In genomic region chr12:3901116-3901515, GRCh38 we compare ENCODE assay signal across 26 cellular contexts. TPM values are rescaled to one million over a fixed set of nuclear protein-coding genes. Genes with fewer than 3 reads are reported as not detected.
DNase-seq lines count a peak whose midpoint lies in the region; ATAC-seq and TF ChIP-seq lines count a peak whose summit lies in the region.
"Had no signal": no experiment of that assay in that cellular context is flagged by ENCODE, and none has a peak within 500 bp of the region (broad histone marks: within the 10 kb centered on the region; RNA-seq: fewer than 3 reads in every experiment).

No MANE protein-coding gene starts in this region.

- H3K4me2 ChIP-seq in GM23338 (no peak overlapping the region), OCI-LY3 (ENCODE audit: low read length) (no peak overlapping the region)
- H3K4me2 ChIP-seq: BLaER1, KMS-11 had no signal

- H3K9me3 Mint-ChIP-seq in GM23338, result no peaks in the 10 kb centered on the region
- H3K9me3 Mint-ChIP-seq in glutamatergic neuron (ENCODE audit: unreplicated experiment), result no peaks in the 10 kb centered on the region
- no peaks in the 10 kb centered on the region for H3K9me3 Mint-ChIP-seq in type B pancreatic cell
- H3K9me3 Mint-ChIP-seq: CD4-positive, alpha-beta memory T cell had no signal

- H3K9ac ChIP-seq in OCI-LY3 (ENCODE audit: low read length), result no peak overlapping the region
- H3K9ac ChIP-seq: BLaER1, KMS-11 had no signal

- H3K36me3 ChIP-seq in GM23338 (ENCODE audit: insufficient read depth) (no peaks in the 10 kb centered on the region), OCI-LY3 (replicated peaks; ENCODE audit: low read depth, low read length) (no peaks in the 10 kb centered on the region), aorta (ENCODE audit: control insufficient read depth in 1 of 2, insufficient read depth in 2 of 2, low read length in 1 of 2) (no peaks in the 10 kb centered on the region)
- H3K36me3 ChIP-seq: BLaER1 had no signal

- ATAC-seq in GM23338, result no peak
- no peak for ATAC-seq in aorta (ENCODE audit: low FRiP score)
- no peak for ATAC-seq in HG02678 (IDR thresholded peaks at IDR 0.05; ENCODE audit: unreplicated experiment)
- no peak for ATAC-seq in HG03565 (IDR thresholded peaks at IDR 0.05; ENCODE audit: unreplicated experiment)
- ATAC-seq: GM12878 had no signal

- H3K4me3 ChIP-seq in GM23338 (no peak overlapping the region), OCI-LY3 (ENCODE audit: low read length) (no peak overlapping the region), aorta (ENCODE audit: low read length in 2 of 2) (no peak overlapping the region)
- H3K4me3 ChIP-seq: BLaER1, GM12878, SK-N-MC had no signal

- H3K27me3 Mint-ChIP-seq in GM23338 (ENCODE audit: insufficient read depth, low read depth, poor library complexity) (peaks cover 3% of the 10 kb centered on the region), glutamatergic neuron (ENCODE audit: unreplicated experiment) (no peaks in the 10 kb centered on the region), type B pancreatic cell (peaks cover 6% of the 10 kb centered on the region)
- H3K27me3 Mint-ChIP-seq: CD4-positive, alpha-beta memory T cell had no signal

- no peaks in the 10 kb centered on the region for H3K4me1 Mint-ChIP-seq in GM23338
- H3K4me1 Mint-ChIP-seq in glutamatergic neuron (ENCODE audit: low read depth, unreplicated experiment), result peaks cover 14% of the 10 kb centered on the region
- peaks cover 11% of the 10 kb centered on the region for H3K4me1 Mint-ChIP-seq in type B pancreatic cell (ENCODE audit: unreplicated experiment)

- H4K20me1 ChIP-seq in GM23338 (replicated peaks; ENCODE audit: insufficient read depth) (no peaks in the 10 kb centered on the region), OCI-LY3 (ENCODE audit: insufficient read depth, low read length) (no peaks in the 10 kb centered on the region)
- H4K20me1 ChIP-seq: BLaER1 had no signal

- TF ChIP-seq CTCF in GM23338 (conservative IDR thresholded peaks at IDR 0.05; ENCODE audit: low read depth in 2 of 2), result peak; percentile 21 to 76; a peak in 2 of 4 replicates
- peak; percentile 33; the same call in 1 of the 2 replicates for TF ChIP-seq CTCF in OCI-LY3 (IDR thresholded peaks at IDR 0.05; ENCODE audit: low read depth, low read length)
- TF ChIP-seq CTCF in glutamatergic neuron (IDR thresholded peaks at IDR 0.05; ENCODE audit: partially characterized antibody, unreplicated experiment), result peak; percentile 26
- TF ChIP-seq CTCF in type B pancreatic cell (conservative IDR thresholded peaks at IDR 0.05), result peak; percentile 64

- no peak overlapping the region for H3K27ac Mint-ChIP-seq in GM23338
- H3K27ac Mint-ChIP-seq in glutamatergic neuron (ENCODE audit: unreplicated experiment), result no peak overlapping the region
- H3K27ac Mint-ChIP-seq in type B pancreatic cell, result no peak overlapping the region

- H2AFZ ChIP-seq in GM23338, result no peak overlapping the region
- no peak overlapping the region for H2AFZ ChIP-seq in OCI-LY3 (ENCODE audit: low read depth, low read length)

- H3K79me2 ChIP-seq in GM23338 (replicated peaks; ENCODE audit: insufficient read depth) (no peaks in the 10 kb centered on the region), OCI-LY3 (ENCODE audit: low read length) (no peaks in the 10 kb centered on the region)

- H3K27ac ChIP-seq in GM23338 (ENCODE audit: low read depth) (no peak overlapping the region), OCI-LY3 (ENCODE audit: low read length) (no peak overlapping the region), aorta (ENCODE audit: low read depth in 1 of 2, low read length in 2 of 2) (no peak overlapping the region)
- H3K27ac ChIP-seq: BLaER1, KMS-11, RWPE1, SK-N-MC had no signal

- H3K4me3 Mint-ChIP-seq in GM23338, result no peak overlapping the region
- no peak overlapping the region for H3K4me3 Mint-ChIP-seq in glutamatergic neuron (ENCODE audit: unreplicated experiment)
- no peak overlapping the region for H3K4me3 Mint-ChIP-seq in type B pancreatic cell

- DNase-seq in GM23338 (ENCODE audit: low spot score) (no peak), glutamatergic neuron (no peak), type B pancreatic cell (ENCODE audit: extremely low spot score, unreplicated experiment) (no peak), aorta (no peak)
- DNase-seq: Caco-2; CD4-positive, alpha-beta memory T cell; DMS 273 treated with DMSO at 0.1 percent for 48 hours; DMS79 treated with DMSO at 0.1 percent for 48 hours; HCEC 1CT; IMR-90; NCI-H1417; NCI-H1694 treated with DMSO at 0.1 percent for 48 hours; NCI-H2081 treated with DMSO at 0.1 percent for 48 hours; NCI-H2171 treated with DMSO at 0.1 percent for 48 hours; NCI-H446 treated with DMSO at 0.1 percent for 48 hours; NCI-H526 treated with DMSO at 0.1 percent for 48 hours; SHP77 treated with DMSO at 0.1 percent for 48 hours; SW 1271 had no signal

- H3K9me2 ChIP-seq in GM23338 (ENCODE audit: insufficient read depth), result 0 out of 2 replicates have a peak, but pooled peaks cover 3% of the 10 kb centered on the region

- no peaks in the 10 kb centered on the region for H3F3A ChIP-seq in GM23338 (replicated peaks; ENCODE audit: low read depth)

- H3K36me3 Mint-ChIP-seq in GM23338 (ENCODE audit: low read depth) (no peaks in the 10 kb centered on the region), glutamatergic neuron (ENCODE audit: unreplicated experiment) (no peaks in the 10 kb centered on the region), type B pancreatic cell (no peaks in the 10 kb centered on the region)
- H3K36me3 Mint-ChIP-seq: CD4-positive, alpha-beta memory T cell had no signal

- H3K4me1 ChIP-seq in GM23338 (ENCODE audit: insufficient read depth) (no peaks in the 10 kb centered on the region), OCI-LY3 (ENCODE audit: low read length) (no peaks in the 10 kb centered on the region), aorta (ENCODE audit: control insufficient read depth in 1 of 2, insufficient read depth in 2 of 2, low read length in 2 of 2) (no peaks in the 10 kb centered on the region)

- H3K27me3 ChIP-seq in GM23338 (ENCODE audit: insufficient read depth) (no peaks in the 10 kb centered on the region), OCI-LY3 (ENCODE audit: low read depth, low read length) (peaks cover 46% of the 10 kb centered on the region), aorta (ENCODE audit: control insufficient read depth in 1 of 2, insufficient read depth in 2 of 2, low read length in 1 of 2) (peaks cover 0 to 3% of the 10 kb centered on the region in 2 donors)
- H3K27me3 ChIP-seq: BLaER1 had no signal

- H3K9me3 ChIP-seq in OCI-LY3 (ENCODE audit: insufficient read depth, low read length), result no peaks in the 10 kb centered on the region
- H3K9me3 ChIP-seq in aorta (ENCODE audit: control insufficient read depth, low read length), result no peaks in the 10 kb centered on the region
- H3K9me3 ChIP-seq: BLaER1, Caco-2 had no signal

- intact Hi-C loops in aorta (cut with DNase I), result no loop called here

TF ChIP-seq in GM23338, 12 proteins besides CTCF, POLR2A, EP300 and RAD21:
- no peak for TF ChIP-seq NANOG (IDR thresholded peaks at IDR 0.05; ENCODE audit: borderline replicate concordance)
TF ChIP-seq in GM23338: peak in this region for 0.

RNA-seq across cellular contexts. Expression of gene PARP11, which starts 27.9 kb away (rescaled TPM):
- 10.8 and 11.5 TPM in 2 replicates for total RNA-seq in GM23338 (2014; rRNA removed; shearing (Covaris generic))
- 3.4 and 4.8 TPM in 2 replicates for polyA plus RNA-seq in GM23338 (2016; fragmentation: Nextera tagmentation; extraction: Ambion mirVana)
- total RNA-seq in glutamatergic neuron (ENCODE audit: unreplicated experiment), result 19.0 TPM
- 14.4 and 14.5 TPM in 2 replicates for total RNA-seq in type B pancreatic cell (ENCODE audit: low replicate concordance)
- total RNA-seq in aorta, result 10 to 100 TPM; 11.9 to 18.2 TPM
- 1 to 10 TPM; 2.1 to 3.0 TPM for polyA plus RNA-seq in aorta
